13 cellular contexts compared by ENCODE assay signal in genomic region chr11:120929090-120929489, GRCh38.
DNase-seq lines count a peak whose midpoint lies in the region; ATAC-seq and TF ChIP-seq lines count a peak whose summit lies in the region.
"Had no signal": no experiment of that assay in that cellular context is flagged by ENCODE, and none has a peak within 500 bp of the region (broad histone marks: within the 10 kb centered on the region; RNA-seq: fewer than 3 reads in every experiment).

No MANE protein-coding gene starts in this region.

- no peaks in the 10 kb centered on the region for H3K36me3 ChIP-seq in Panc1 (ENCODE audit: control insufficient read depth, insufficient read depth, low read length)
- no peaks in the 10 kb centered on the region for H3K36me3 ChIP-seq in thyroid gland
- H3K36me3 ChIP-seq: adrenal gland, pancreas, vagina had no signal

- TF ChIP-seq CTCF in Panc1 (IDR thresholded peaks at IDR 0.05) (no peak), fibroblast of pulmonary artery (IDR thresholded peaks at IDR 0.05; ENCODE audit: low read length, missing control alignments) (no peak), thyroid gland (IDR thresholded peaks at IDR 0.05) (no peak)

- no peak for TF ChIP-seq POLR2A in thyroid gland (IDR thresholded peaks at IDR 0.05)

- no TSS peak for BruUV-seq in Panc1 (replicated peaks; lab: Mats Ljungman, UMichigan)

- H3K4me1 ChIP-seq in Panc1 (ENCODE audit: control insufficient read depth, insufficient read depth, low read length) (no peaks in the 10 kb centered on the region), thyroid gland (no peaks in the 10 kb centered on the region)
- H3K4me1 ChIP-seq: adrenal gland, pancreas, vagina had no signal

- POLR2A ChIA-PET in Panc1 (lab: Charles Lee): no interaction called here

- H3K27me3 ChIP-seq in Panc1 (ENCODE audit: control insufficient read depth, insufficient read depth, low read length) (no peaks in the 10 kb centered on the region), thyroid gland (no peaks in the 10 kb centered on the region)
- H3K27me3 ChIP-seq: adrenal gland, pancreas, vagina had no signal

- 85 to 97% methylated on average over 11 of the region's 11 CpGs for WGBS in thyroid gland, 2 donors

- DNase-seq in NCI-H2227 (lab: John Stamatoyannopoulos, UW; ENCODE audit: unreplicated experiment): peak; percentile 8
- DNase-seq in NCI-H2227 treated with DMSO at 0.1 percent for 48 hours (lab: John Stamatoyannopoulos, UW): no peak
- DNase-seq in Panc1 (ENCODE audit: low read depth, low spot score): no peak
- peak; percentile 6 for DNase-seq in fibroblast of pulmonary artery (ENCODE audit: low read depth)
- DNase-seq in posterior cingulate gyrus: peak in 7 of 10 donors; percentile 25 to 93 (median 63)
- DNase-seq in activated CD8-positive, alpha-beta memory T cell treated with anti-CD3 and anti-CD28 coated beads, Interleukin-2, amount 50 U/mL, for 48 hours: no peak
- no peak for DNase-seq in glomerular visceral epithelial cell (ENCODE audit: extremely low spot score)
- no peak for DNase-seq in thyroid gland
- DNase-seq: NCI-H187 treated with DMSO at 0.1 percent for 48 hours had no signal

- H3K4me3 ChIP-seq in Panc1 (ENCODE audit: low read depth in 2 of 2, low read length in 2 of 2) (no peak overlapping the region), fibroblast of pulmonary artery (replicated peaks; ENCODE audit: low read depth, low read length) (no peak overlapping the region), thyroid gland (replicated peaks in 1 of 3) (no peak overlapping the region)
- H3K4me3 ChIP-seq: adrenal gland, lung, pancreas, vagina had no signal

- CTCF ChIA-PET in Panc1 (lab: Charles Lee): no interaction called here

- H3K27ac ChIP-seq in Panc1 (ENCODE audit: low read length) (no peak overlapping the region), thyroid gland (no peak overlapping the region)
- H3K27ac ChIP-seq: adrenal gland, pancreas, vagina had no signal

- ATAC-seq in Panc1: peak; percentile 14

- intact Hi-C loops in Panc1 (cut with micrococcal nuclease; ENCODE audit: unreplicated experiment) (loop anchor here (2.0 kb wide), 1 partner anchor 62 kb away; no protein-coding TSS in a partner anchor), posterior cingulate gyrus (cut with DNase I) (no loop called here), thyroid gland (cut with DNase I) (no loop called here)

- H3K9me3 ChIP-seq in Panc1 (ENCODE audit: control insufficient read depth, insufficient read depth, low read depth, low read length) (no peaks in the 10 kb centered on the region), thyroid gland (no peaks in the 10 kb centered on the region)
- H3K9me3 ChIP-seq: adrenal gland, pancreas, vagina had no signal

- in situ Hi-C loops in Panc1 (cut with HindIII; ENCODE audit: low pct_unique_long_range_greater_than_20kb, low sequenced_read_pairs): no loop called here

Comparison
In these comparisons a context has a peak if more than half of its experiments do, and no peak if none do; other contexts are left out.
1. DNase-seq: peak in NCI-H2227 (single experiment), fibroblast of pulmonary artery (single experiment) and posterior cingulate gyrus (7 of 10); none in NCI-H2227 treated with DMSO at 0.1 percent for 48 hours (single experiment), Panc1 (single experiment), activated CD8-positive, alpha-beta memory T cell treated with anti-CD3 and anti-CD28 coated beads, Interleukin-2, amount 50 U/mL, for 48 hours (single experiment), glomerular visceral epithelial cell (single experiment) and thyroid gland (0 of 2).